Comparison of ENCODE assay signal across 1 cellular context in the genomic region with DNA sequence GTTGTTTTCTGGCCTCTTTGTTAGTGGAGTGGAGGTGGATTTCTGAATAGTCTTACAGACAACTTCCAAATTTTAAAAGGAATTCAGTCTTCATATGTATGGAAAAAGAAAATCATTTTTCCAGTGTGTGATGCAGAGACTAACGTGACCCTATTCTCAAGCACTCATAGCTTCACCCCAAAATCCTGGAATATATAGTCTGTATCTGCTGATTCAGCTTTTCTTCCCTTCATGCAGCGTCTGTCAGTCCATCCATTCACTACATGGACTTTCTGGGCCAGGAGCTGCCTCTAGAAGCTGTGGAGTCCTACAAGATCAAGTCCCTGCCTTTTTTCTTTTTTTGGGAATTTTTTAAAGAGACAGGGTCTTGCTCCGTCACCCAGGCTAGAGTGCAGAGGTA.
TF ChIP-seq lines count a peak whose summit lies in the region.

No MANE protein-coding gene starts in this region.

TF ChIP-seq in HepG2, 621 proteins besides CTCF, POLR2A, EP300 and RAD21:
- no peak for TF ChIP-seq ZNF615 (CRISPR knock-in tag; IDR thresholded peaks at IDR 0.05; ENCODE audit: borderline replicate concordance)
- TF ChIP-seq ZNF556 (CRISPR knock-in tag; IDR thresholded peaks at IDR 0.05; ENCODE audit: borderline replicate concordance) = no peak
- TF ChIP-seq ELF3 (CRISPR knock-in tag; IDR thresholded peaks at IDR 0.05) = no peak
- TF ChIP-seq NFIB (CRISPR knock-in tag; IDR thresholded peaks at IDR 0.05; ENCODE audit: borderline replicate concordance) = no peak
- TF ChIP-seq ZNF207 (IDR thresholded peaks at IDR 0.05; ENCODE audit: borderline replicate concordance) = no peak
- TF ChIP-seq ESRRA (CRISPR knock-in tag; IDR thresholded peaks at IDR 0.05; ENCODE audit: low read depth) = no peak
- TF ChIP-seq ZNF350 (CRISPR knock-in tag; IDR thresholded peaks at IDR 0.05; ENCODE audit: borderline replicate concordance, low read depth) = no peak
- TF ChIP-seq ATRX (CRISPR knock-in tag; IDR thresholded peaks at IDR 0.05; ENCODE audit: borderline replicate concordance) = no peak
- TF ChIP-seq GATA4 (IDR thresholded peaks at IDR 0.05; ENCODE audit: borderline replicate concordance, low read depth) = no peak
- TF ChIP-seq ZNF460 (CRISPR knock-in tag; IDR thresholded peaks at IDR 0.05; ENCODE audit: borderline replicate concordance) = no peak
- TF ChIP-seq PHF8 (CRISPR knock-in tag; IDR thresholded peaks at IDR 0.05) = no peak
- TF ChIP-seq MAFF (IDR thresholded peaks at IDR 0.05; ENCODE audit: low read depth, low read length) = peak; percentile 95
- TF ChIP-seq MAFK (conservative IDR thresholded peaks at IDR 0.05 in 1 of 2, IDR thresholded peaks at IDR 0.05 in 1 of 2; ENCODE audit: low read length in 2 of 2) = peak; percentile 93 to 97
